9 cellular contexts compared by ENCODE assay signal in genomic region chr20:17843246-17844132, GRCh38.
DNase-seq lines count a peak whose midpoint lies in the region; ATAC-seq, FAIRE-seq and TF ChIP-seq lines count a peak whose summit lies in the region.
"Had no signal": no experiment of that assay in that cellular context is flagged by ENCODE, and none has a peak within 500 bp of the region (broad histone marks: within the 10 kb centered on the region; RNA-seq: fewer than 3 reads in every experiment).

No MANE protein-coding gene starts in this region.

- peak overlapping the region; percentile 60 for H3K4me2 ChIP-seq in HepG2 (ENCODE audit: low read depth, low read length)

- in situ Hi-C loops in HepG2 (cut with HindIII; ENCODE audit: extremely low pct_ligation_motif_present, low pct_unique_long_range_greater_than_20kb) = no loop called here

- H3K27me3 Mint-ChIP-seq in CD8-positive, alpha-beta T cell (ENCODE audit: low read depth) = peaks cover 2% of the 10 kb centered on the region

- peak in 4 of 7 experiments; percentile 7 to 48 (median 28) for DNase-seq in CD8-positive, alpha-beta T cell
- DNase-seq in ascending aorta (ENCODE audit: low spot score in 2 of 2) (peak; percentile 27 to 93), HepG2 (ENCODE audit: low spot score) (no peak), aorta (peak; percentile 82 to 86), NOMO-1 (lab: John Stamatoyannopoulos, UW; ENCODE audit: unreplicated experiment in 2 of 2) (no peak), Kasumi-1 (lab: John Stamatoyannopoulos, UW) (no peak), germinal center (ENCODE audit: low spot score) (no peak)

- 43% methylated on average over 14 of the region's 14 CpGs for WGBS in HepG2 (ENCODE audit: low lambda C conversion rate)
- 24 to 25% methylated on average over 14 of the region's 14 CpGs for WGBS in aorta, 2 donors

- POLR2A ChIA-PET in CD8-positive, alpha-beta T cell (lab: Charles Lee) = no interaction called here
- POLR2A ChIA-PET in HepG2 (lab: Yijun Ruan, JAX) = interaction anchor here (0.9 to 9.9 kb wide), 5 partner anchors 8 to 162 kb away, joined by 3 to 164 read pairs (median 15); partner anchors contain the start of gene RRBP1

- H3K36me3 Mint-ChIP-seq in CD8-positive, alpha-beta T cell = no peaks in the 10 kb centered on the region

- H3K27ac ChIP-seq in CD8-positive, alpha-beta T cell (ENCODE audit: low read depth, low read length) = no peak overlapping the region
- H3K27ac ChIP-seq in ascending aorta (peak overlapping the region; percentile 85 to 88), HepG2 (ENCODE audit: extremely low read length, insufficient read depth, low read length) (no peak overlapping the region), aorta (ENCODE audit: low read depth in 1 of 2, low read length in 2 of 2) (peak overlapping the region; percentile 7 to 98)
- H3K27ac ChIP-seq: HL-60 had no signal

- TF ChIP-seq EP300 in HepG2 (IDR thresholded peaks at IDR 0.05; ENCODE audit: low read depth in 2 of 2, low read length in 2 of 2) = no peak
- no peak for TF ChIP-seq EP300 in HepG2 (CRISPR knock-in tag; IDR thresholded peaks at IDR 0.05; ENCODE audit: borderline replicate concordance)

- peak overlapping the region; percentile 23 for H3K27ac Mint-ChIP-seq in CD8-positive, alpha-beta T cell

- H3K4me1 ChIP-seq in CD8-positive, alpha-beta T cell (ENCODE audit: insufficient read depth, low read length) = no peaks in the 10 kb centered on the region
- H3K4me1 ChIP-seq in ascending aorta (peaks cover 15 to 29% of the 10 kb centered on the region in 2 donors), HepG2 (ENCODE audit: insufficient read depth, low read length) (peaks cover 71% of the 10 kb centered on the region), aorta (ENCODE audit: control insufficient read depth in 1 of 2, insufficient read depth in 2 of 2, low read length in 2 of 2) (no peaks in the 10 kb centered on the region)

- H2AFZ ChIP-seq in HepG2 (ENCODE audit: low read length) = no peak overlapping the region

- no peaks in the 10 kb centered on the region for H3K27me3 ChIP-seq in CD8-positive, alpha-beta T cell (ENCODE audit: insufficient read depth, low read length)
- no peaks in the 10 kb centered on the region for H3K27me3 ChIP-seq in ascending aorta
- H3K27me3 ChIP-seq in HepG2 (ENCODE audit: control insufficient read depth in 1 of 2, insufficient read depth in 2 of 2, low read length in 2 of 2) = peaks cover 8 to 21% of the 10 kb centered on the region in 2 experiments; a peak in 3 of 5 replicates
- no peaks in the 10 kb centered on the region for H3K27me3 ChIP-seq in aorta (ENCODE audit: control insufficient read depth in 1 of 2, insufficient read depth in 2 of 2, low read length in 1 of 2)

- no peaks in the 10 kb centered on the region for H3K79me2 ChIP-seq in HepG2 (ENCODE audit: insufficient read depth, low read length)

- CTCF ChIA-PET in CD8-positive, alpha-beta T cell (lab: Charles Lee) = no interaction called here
- CTCF ChIA-PET in HepG2 (lab: Yijun Ruan, JAX; ENCODE audit: low intra/inter-chr PET ratio, low total read pairs) = no interaction called here

- peaks cover 17% of the 10 kb centered on the region for H3K4me1 Mint-ChIP-seq in CD8-positive, alpha-beta T cell (ENCODE audit: low read depth)

- no peak for TF ChIP-seq POLR2A in HepG2 (IDR thresholded peaks at IDR 0.05; ENCODE audit: insufficient read depth in 1 of 2, low read depth in 2 of 2, low read length in 2 of 2)

- no peak for TF ChIP-seq CTCF in CD8-positive, alpha-beta T cell (IDR thresholded peaks at IDR 0.05)
- TF ChIP-seq CTCF in ascending aorta (IDR thresholded peaks at IDR 0.05) (no peak), HepG2 (CRISPR knock-in tag; IDR thresholded peaks at IDR 0.05) (no peak)

- peak; percentile 90 for ATAC-seq in CD8-positive, alpha-beta T cell
- ATAC-seq in HG03139 (IDR thresholded peaks at IDR 0.05; ENCODE audit: unreplicated experiment) (peak; percentile 54), HepG2 (peak; percentile 69), aorta (ENCODE audit: low FRiP score) (peak; percentile 80)

- H3K4me3 ChIP-seq in CD8-positive, alpha-beta T cell (ENCODE audit: low read depth, low read length) = no peak overlapping the region
- no peak overlapping the region for H3K4me3 ChIP-seq in ascending aorta
- H3K4me3 ChIP-seq in HepG2 (replicated peaks in 1 of 3; ENCODE audit: insufficient read depth in 1 of 3, low read depth in 2 of 3, low read length in 3 of 3) = peak overlapping the region in 1 of 3 experiments; percentile 42; a peak in 1 of 6 replicates
- no peak overlapping the region for H3K4me3 ChIP-seq in aorta (ENCODE audit: low read length in 2 of 2)

- intact Hi-C loops in CD8-positive, alpha-beta T cell (cut with DNase I, micrococcal nuclease) = no loop called here
- intact Hi-C loops in ascending aorta (cut with DNase I) = loop anchor here (2.0 to 5.0 kb wide), 4 partner anchors 55 to 276 kb away; partner anchors contain the start of genes MGME1, RRBP1 and SNX5
- intact Hi-C loops in HepG2 (cut with micrococcal nuclease; ENCODE audit: unreplicated experiment) = no loop called here
- intact Hi-C loops in aorta (cut with DNase I) = loop anchor here (5.0 to 10.0 kb wide), 3 partner anchors 46 to 279 kb away; no protein-coding TSS in a partner anchor

- no peak for FAIRE-seq in HepG2 (lab: Jason Lieb, UNC)

- H3K9me3 Mint-ChIP-seq in CD8-positive, alpha-beta T cell = no peaks in the 10 kb centered on the region

- no peaks in the 10 kb centered on the region for H3K9me3 ChIP-seq in CD8-positive, alpha-beta T cell (ENCODE audit: low read length)
- no peaks in the 10 kb centered on the region for H3K9me3 ChIP-seq in ascending aorta
- no peaks in the 10 kb centered on the region; the same call in 1 of the 2 replicates for H3K9me3 ChIP-seq in HepG2 (ENCODE audit: low read length)
- H3K9me3 ChIP-seq in aorta (ENCODE audit: control insufficient read depth, low read length) = no peaks in the 10 kb centered on the region

- no TSS peak for BruUV-seq in HepG2 (replicated peaks; lab: Mats Ljungman, UMichigan)

- no peak for TF ChIP-seq RAD21 in HepG2 (CRISPR knock-in tag; IDR thresholded peaks at IDR 0.05)

- no peak overlapping the region for H3K9ac ChIP-seq in HepG2 (ENCODE audit: insufficient read depth, low read depth, low read length)

- H3K4me3 Mint-ChIP-seq in CD8-positive, alpha-beta T cell = no peak overlapping the region

- H3K36me3 ChIP-seq in CD8-positive, alpha-beta T cell (ENCODE audit: insufficient read depth, low read length) = no peaks in the 10 kb centered on the region
- H3K36me3 ChIP-seq in ascending aorta = no peaks in the 10 kb centered on the region
- no peaks in the 10 kb centered on the region for H3K36me3 ChIP-seq in HepG2 (replicated peaks in 1 of 2; ENCODE audit: control insufficient read depth in 1 of 2, insufficient read depth in 2 of 2, low read length in 2 of 2)
- H3K36me3 ChIP-seq in aorta (ENCODE audit: control insufficient read depth in 1 of 2, insufficient read depth in 2 of 2, low read length in 1 of 2) = no peaks in the 10 kb centered on the region

- H4K20me1 ChIP-seq in HepG2 (ENCODE audit: insufficient read depth, low read length) = no peaks in the 10 kb centered on the region

TF ChIP-seq in HepG2, 621 proteins besides CTCF, POLR2A, EP300 and RAD21 (continues in another document):
- TF ChIP-seq SRY (CRISPR knock-in tag; IDR thresholded peaks at IDR 0.05) = 0 out of 2 replicates have a peak, but pooled peaks have one; percentile 34
- TF ChIP-seq ZNF768 (CRISPR knock-in tag; IDR thresholded peaks at IDR 0.05) = peak; percentile 49; the same call in 1 of the 2 replicates
- peak; percentile 76 for TF ChIP-seq ZNF687 (CRISPR knock-in tag; IDR thresholded peaks at IDR 0.05)
- TF ChIP-seq MEIS1 (CRISPR knock-in tag; IDR thresholded peaks at IDR 0.05; ENCODE audit: borderline replicate concordance) = 0 out of 2 replicates have a peak, but pooled peaks have one; percentile 22

Comparison
In these comparisons a context has a peak if more than half of its experiments do, and no peak if none do; other contexts are left out.
1. DNase-seq: peak in CD8-positive, alpha-beta T cell (4 of 7), ascending aorta (2 of 2) and aorta (2 of 2); none in HepG2 (single experiment), NOMO-1 (0 of 2), Kasumi-1 (0 of 2) and germinal center (single experiment).
2. H3K27ac ChIP-seq: peak in ascending aorta (2 of 2) and aorta (2 of 2); none in CD8-positive, alpha-beta T cell (single experiment) and HepG2 (single experiment).
3. intact Hi-C loops: an anchor here in ascending aorta (2.0 to 5.0 kb wide) and aorta (5.0 to 10.0 kb wide); none called in CD8-positive, alpha-beta T cell and HepG2.
4. Peak in every context shown above with its lines, with median percentiles within 50 percentile points of each other: ATAC-seq.